In the genomic region with DNA sequence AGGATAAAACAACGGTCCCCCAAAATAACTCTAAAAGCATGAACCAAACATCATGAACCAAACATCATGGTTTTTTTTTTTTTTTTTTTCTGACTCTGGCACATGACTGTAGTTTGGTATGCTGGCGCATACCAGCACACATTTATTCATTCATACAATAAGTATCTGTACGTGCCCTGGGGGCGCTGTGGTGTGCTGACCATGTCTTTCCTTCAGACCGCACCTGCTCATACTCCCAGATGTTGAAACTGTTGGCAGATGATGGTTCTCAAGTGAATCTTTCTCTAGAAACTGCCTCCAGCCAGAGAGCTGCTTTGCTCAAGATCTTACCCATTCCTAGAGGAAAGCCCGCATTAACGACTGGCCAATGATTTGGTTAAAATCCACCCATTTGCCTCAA, we compare ENCODE assay signal across 30 cellular contexts.
"Had no signal": no experiment of that assay in that cellular context is flagged by ENCODE, and none has a peak within 500 bp of the region (broad histone marks: within the 10 kb centered on the region; RNA-seq: fewer than 3 reads in every experiment).

No MANE protein-coding gene starts in this region.

- H3K27ac ChIP-seq: left ventricle myocardium inferior, neural progenitor cell, neutrophil, parathyroid adenoma, right atrium auricular region, right lobe of liver, tibial nerve, upper lobe of left lung, vagina had no signal

- H3K27ac Mint-ChIP-seq: immature natural killer cell; mesothelial cell of epicardium; naive B cell; natural killer cell; nephron progenitor cell; neural progenitor cell; progenitor cell of endocrine pancreas; stimulated activated memory B cell treated with anti-CD40 and anti-IgM and Interleukin-4, amounts not matched to agents 10 μg/mL and 1 μg/mL and 100 μg/mL, for 72 hours; stimulated activated naive CD8-positive, alpha-beta T cell treated with anti-CD3 and anti-CD28 coated beads, Interleukin-15, amount 100 ng/mL, for 72 hours had no signal

- H3K9me3 Mint-ChIP-seq: stimulated activated memory B cell treated with anti-CD40 and anti-IgM and Interleukin-4, amounts not matched to agents 10 μg/mL and 1 μg/mL and 100 μg/mL, for 72 hours had no signal

- H3K4me1 Mint-ChIP-seq: immature natural killer cell; mesothelial cell of epicardium; naive B cell; natural killer cell; nephron progenitor cell; neural progenitor cell; stimulated activated memory B cell treated with anti-CD40 and anti-IgM and Interleukin-4, amounts not matched to agents 10 μg/mL and 1 μg/mL and 100 μg/mL, for 72 hours; stimulated activated naive CD8-positive, alpha-beta T cell treated with anti-CD3 and anti-CD28 coated beads, Interleukin-15, amount 100 ng/mL, for 72 hours had no signal

- H3K27me3 ChIP-seq: neural progenitor cell, neutrophil, right atrium auricular region, right lobe of liver, tibial nerve, upper lobe of left lung, vagina had no signal

- H3K4me1 ChIP-seq: left ventricle myocardium inferior, neural progenitor cell, parathyroid adenoma, right atrium auricular region, right lobe of liver, tibial nerve, upper lobe of left lung, vagina had no signal

- H3K4me3 Mint-ChIP-seq: immature natural killer cell; mesothelial cell of epicardium; naive B cell; natural killer cell; nephron progenitor cell; neural progenitor cell; stimulated activated memory B cell treated with anti-CD40 and anti-IgM and Interleukin-4, amounts not matched to agents 10 μg/mL and 1 μg/mL and 100 μg/mL, for 72 hours; stimulated activated naive CD8-positive, alpha-beta T cell treated with anti-CD3 and anti-CD28 coated beads, Interleukin-15, amount 100 ng/mL, for 72 hours had no signal

- H3K36me3 Mint-ChIP-seq: mesothelial cell of epicardium; naive B cell; neural progenitor cell; stimulated activated memory B cell treated with anti-CD40 and anti-IgM and Interleukin-4, amounts not matched to agents 10 μg/mL and 1 μg/mL and 100 μg/mL, for 72 hours had no signal

- H3K4me3 ChIP-seq: left ventricle myocardium inferior, lung, neural progenitor cell, right atrium auricular region, right lobe of liver, smooth muscle cell, tibial nerve, upper lobe of left lung, vagina had no signal

- DNase-seq: hypothalamus; immature natural killer cell; kidney; left colon; left ventricle myocardium inferior; mesendoderm; naive B cell; natural killer cell; nephron progenitor cell; occipital lobe; right lobe of liver; stimulated activated CD4-positive, alpha-beta T cell treated with anti-CD3 and anti-CD28 coated beads, Interleukin-1b, Interleukin-23, amount 100 ng/mL, for 48 hours; stimulated activated CD4-positive, alpha-beta T cell treated with anti-CD3 and anti-CD28 coated beads, Interleukin-2, amount 100 ng/mL, for 48 hours; stimulated activated CD4-positive, alpha-beta T cell treated with anti-CD3 and anti-CD28 coated beads, Interleukin-4, amount 100 ng/mL, for 4 hours; stimulated activated CD8-positive, alpha-beta memory T cell treated with anti-CD3 and anti-CD28 coated beads, Interleukin-4, amount 100 ng/mL, for 48 hours; stimulated activated naive CD4-positive, alpha-beta T cell treated with Interleukin-2 at 50 U/mL for 16 hours; stimulated activated naive CD8-positive, alpha-beta T cell treated with anti-CD3 and anti-CD28 coated beads, Interleukin-15, amount 100 ng/mL, for 72 hours; substantia nigra; upper lobe of left lung had no signal

- H2AFZ ChIP-seq: neural progenitor cell, parathyroid adenoma had no signal

- H3K4me2 ChIP-seq: neural progenitor cell, smooth muscle cell had no signal

- H3K27me3 Mint-ChIP-seq: naive B cell; progenitor cell of endocrine pancreas; stimulated activated memory B cell treated with anti-CD40 and anti-IgM and Interleukin-4, amounts not matched to agents 10 μg/mL and 1 μg/mL and 100 μg/mL, for 72 hours; stimulated activated naive CD8-positive, alpha-beta T cell treated with anti-CD3 and anti-CD28 coated beads, Interleukin-15, amount 100 ng/mL, for 72 hours had no signal

- H3K79me2 ChIP-seq: parathyroid adenoma had no signal

- H3K9ac ChIP-seq: neural progenitor cell, parathyroid adenoma had no signal

- H3K36me3 ChIP-seq: left ventricle myocardium inferior, neural progenitor cell, neutrophil, right atrium auricular region, right lobe of liver, tibial nerve, upper lobe of left lung, vagina had no signal

- ATAC-seq: left colon; natural killer cell; right lobe of liver; stimulated activated memory B cell treated with anti-CD40 and anti-IgM and Interleukin-4, amounts not matched to agents 10 μg/mL and 1 μg/mL and 100 μg/mL, for 72 hours; stimulated activated naive CD8-positive, alpha-beta T cell treated with anti-CD3 and anti-CD28 coated beads, Interleukin-15, amount 100 ng/mL, for 72 hours had no signal

- H3K9me3 ChIP-seq: left ventricle myocardium inferior, neutrophil, right atrium auricular region, right lobe of liver, tibial nerve, upper lobe of left lung, vagina had no signal
